In the genomic region with DNA sequence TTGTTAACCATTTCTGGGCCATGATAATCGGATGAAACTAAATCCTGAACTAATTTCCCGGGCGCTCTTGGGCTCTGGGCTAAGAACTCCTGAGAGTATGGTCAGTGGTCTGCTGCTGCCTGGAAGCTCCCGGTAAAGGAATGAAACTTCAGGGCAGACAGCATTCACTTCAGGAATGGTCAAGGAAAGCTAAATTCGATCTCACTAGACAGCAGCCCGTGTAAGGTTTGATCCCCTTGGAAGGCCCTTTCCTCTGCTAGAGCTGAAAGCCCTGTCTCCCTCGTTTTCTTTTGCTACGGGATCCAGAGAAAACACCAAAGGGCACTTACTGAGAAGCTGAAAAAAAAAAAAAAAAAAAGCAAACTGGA, we compare ENCODE assay signal across 1 cellular context.
TF ChIP-seq lines count a peak whose summit lies in the region.

No MANE protein-coding gene starts in this region.

TF ChIP-seq in endothelial cell of umbilical vein, 7 proteins besides CTCF, POLR2A, EP300 and RAD21:
- TF ChIP-seq POLR2AphosphoS5 (IDR thresholded peaks at IDR 0.05; ENCODE audit: insufficient read depth, low read depth, low read length) (no peak), MYC (IDR thresholded peaks at IDR 0.05; ENCODE audit: low read depth, low read length) (no peak), JUN (IDR thresholded peaks at IDR 0.05; ENCODE audit: borderline replicate concordance, insufficient read depth, insufficient read length, low read depth) (no peak), GATA2 (IDR thresholded peaks at IDR 0.05; ENCODE audit: insufficient read depth, insufficient read length, low read depth, low read length) (no peak), FOS (IDR thresholded peaks at IDR 0.05; ENCODE audit: borderline replicate concordance, insufficient read depth, low read length) (no peak), EZH2 (IDR thresholded peaks at IDR 0.05; ENCODE audit: borderline replicate concordance, low read depth, low read length, severe bottlenecking) (no peak)
- TF ChIP-seq, protein P1, sequence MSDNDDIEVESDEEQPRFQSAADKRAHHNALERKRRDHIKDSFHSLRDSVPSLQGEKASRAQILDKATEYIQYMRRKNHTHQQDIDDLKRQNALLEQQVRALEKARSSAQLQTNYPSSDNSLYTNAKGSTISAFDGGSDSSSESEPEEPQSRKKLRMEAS (IDR thresholded peaks at IDR 0.05; ENCODE audit: insufficient read depth, insufficient read length), result no peak
TF ChIP-seq in endothelial cell of umbilical vein: peak in this region for 0.
